In the genomic region with DNA sequence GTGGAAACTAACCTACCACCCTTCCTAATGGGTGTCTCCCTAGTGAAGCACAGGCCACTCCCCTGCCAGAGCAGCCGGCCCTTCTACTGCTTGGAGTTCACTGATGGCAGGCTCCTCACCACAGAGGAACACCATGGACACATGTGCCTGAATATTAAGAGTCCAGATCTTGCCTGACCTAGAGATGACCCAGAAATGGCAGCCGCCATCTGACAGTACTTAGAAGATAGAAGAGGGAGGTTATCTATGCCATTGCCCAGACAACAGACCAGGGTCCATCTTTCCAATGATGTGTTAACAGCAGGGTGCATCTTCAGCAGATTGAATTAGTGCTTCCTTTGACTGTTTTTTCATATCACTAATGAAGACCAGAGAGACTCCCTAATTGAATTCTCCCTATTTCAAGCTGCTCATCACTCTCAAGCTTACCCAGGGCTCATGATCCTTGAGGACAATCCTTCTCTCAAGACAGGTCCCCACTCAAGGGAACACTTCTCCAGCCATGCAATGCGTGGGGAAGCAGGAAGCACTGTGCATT, we compare ENCODE assay signal across 16 cellular contexts. TPM values are rescaled to one million over a fixed set of nuclear protein-coding genes. Genes with fewer than 3 reads are reported as not detected.
DNase-seq lines count a peak whose midpoint lies in the region; TF ChIP-seq lines count a peak whose summit lies in the region.
"Had no signal": no experiment of that assay in that cellular context is flagged by ENCODE, and none has a peak within 500 bp of the region (broad histone marks: within the 10 kb centered on the region; RNA-seq: fewer than 3 reads in every experiment).

No MANE protein-coding gene starts in this region.

- intact Hi-C loops in breast epithelium (cut with DNase I; ENCODE audit: low total_unique reads) = no loop called here

- peak overlapping the region; percentile 49 to 83 (median 63) for H3K27ac Mint-ChIP-seq in nephron

- H3K4me3 ChIP-seq in SJCRH30 (no peak overlapping the region), breast epithelium (no peak overlapping the region)

- H3K36me3 ChIP-seq in SJCRH30 (no peaks in the 10 kb centered on the region), breast epithelium (no peaks in the 10 kb centered on the region)

- H3K27me3 Mint-ChIP-seq in nephron (ENCODE audit: low read depth) = no peaks in the 10 kb centered on the region

- no peak overlapping the region for H3K27ac ChIP-seq in SJCRH30
- H3K27ac ChIP-seq in breast epithelium = peak overlapping the region; percentile 80 to 89
- H3K27ac ChIP-seq: C4-2B had no signal

- no peaks in the 10 kb centered on the region for H3K9me3 Mint-ChIP-seq in nephron

- no peaks in the 10 kb centered on the region for H3K36me3 Mint-ChIP-seq in nephron (ENCODE audit: low read depth)

- peaks cover 83% of the 10 kb centered on the region for H3K4me1 Mint-ChIP-seq in nephron

- TF ChIP-seq CTCF in breast epithelium (IDR thresholded peaks at IDR 0.05) (no peak), nephron (IDR thresholded peaks at IDR 0.05; ENCODE audit: unreplicated experiment in 3 of 3) (no peak)

- H3K27me3 ChIP-seq in SJCRH30 (no peaks in the 10 kb centered on the region), breast epithelium (no peaks in the 10 kb centered on the region)

- TF ChIP-seq POLR2A in breast epithelium (IDR thresholded peaks at IDR 0.05) = no peak

- H3K9me3 ChIP-seq in SJCRH30 (replicated peaks) (no peaks in the 10 kb centered on the region), breast epithelium (no peaks in the 10 kb centered on the region)

- peak overlapping the region in 2 of 3 experiments; percentile 6 to 14 for H3K4me3 Mint-ChIP-seq in nephron

- H3K4me1 ChIP-seq in SJCRH30 (peaks cover 51% of the 10 kb centered on the region), breast epithelium (peaks cover 4 to 27% of the 10 kb centered on the region in 2 donors)

- peak; percentile 80 for DNase-seq in CMK (ENCODE audit: low read depth)
- DNase-seq in SJCRH30 = peak; percentile 51 to 63
- no peak for DNase-seq in breast epithelium (ENCODE audit: low spot score in 2 of 2)
- DNase-seq in NCI-H2196 treated with DMSO at 0.1 percent for 48 hours (lab: John Stamatoyannopoulos, UW; ENCODE audit: unreplicated experiment) = no peak
- no peak for DNase-seq in stimulated activated CD4-positive, alpha-beta T cell treated with anti-CD3 and anti-CD28 coated beads, Interleukin-1b, Interleukin-23, amount 100 ng/mL, for 48 hours
- no peak for DNase-seq in NCI-H128 (lab: John Stamatoyannopoulos, UW; ENCODE audit: unreplicated experiment)
- DNase-seq: DMS79, Kasumi-1, NCI-H1105, NCI-H2227 treated with DMSO at 0.1 percent for 48 hours, NCI-H510A treated with DMSO at 0.1 percent for 48 hours, PC-3, RPMI8226, SIG-M5 had no signal

RNA-seq across cellular contexts. Expression of a gene that starts 59.8 kb away (rescaled TPM):
- 1.2 and 1.5 TPM in 2 replicates for total RNA-seq in SJCRH30 (2014; rRNA removed; shearing (Covaris generic))
- 10 to 100 TPM in 2 of 3 donors, 1 to 10 TPM in 1; 1.4 to 34.0 (median 17.7) TPM for total RNA-seq in breast epithelium

Comparison
In these comparisons a context has a peak if more than half of its experiments do, and no peak if none do; other contexts are left out.
1. DNase-seq: peak in CMK (single experiment) and SJCRH30 (2 of 2); none in breast epithelium (0 of 2), NCI-H2196 treated with DMSO at 0.1 percent for 48 hours (single experiment), stimulated activated CD4-positive, alpha-beta T cell treated with anti-CD3 and anti-CD28 coated beads, Interleukin-1b, Interleukin-23, amount 100 ng/mL, for 48 hours (single experiment) and NCI-H128 (single experiment).